In the genomic region with DNA sequence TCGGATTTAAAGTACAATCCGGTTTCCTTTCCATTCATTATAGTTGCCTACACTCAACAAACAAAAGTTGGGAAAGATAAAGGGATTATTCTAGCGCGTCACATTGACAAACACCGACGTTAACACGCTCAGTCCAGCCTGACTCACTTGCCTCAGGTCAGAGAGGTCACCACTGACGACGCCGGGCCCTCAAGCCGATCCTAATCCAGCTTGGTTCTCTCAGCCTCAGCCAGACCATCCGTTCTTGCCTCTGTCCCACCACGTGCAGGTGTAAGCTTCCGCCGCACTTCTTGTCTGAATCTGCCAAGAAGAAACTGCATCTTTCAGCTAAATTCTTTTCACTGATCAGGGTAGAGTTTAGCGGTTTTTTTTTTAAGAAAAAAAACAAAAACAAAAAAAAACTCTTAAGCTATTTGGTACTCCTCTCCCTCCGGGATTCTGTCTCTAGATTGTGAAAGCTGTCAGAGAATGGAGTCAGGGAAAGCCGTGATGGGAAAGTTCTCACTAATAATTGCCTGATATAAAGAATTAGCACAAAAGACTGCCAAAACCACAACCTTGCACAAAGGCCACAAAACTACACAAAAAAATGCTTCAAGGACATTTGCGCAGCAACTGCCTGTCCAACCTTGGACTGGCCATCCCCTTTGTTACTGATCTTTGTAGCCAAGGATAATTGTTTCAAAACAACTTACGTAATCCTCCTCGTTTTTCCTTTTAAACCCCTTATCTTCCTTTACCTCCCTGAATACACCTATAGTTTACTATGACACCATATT, we compare ENCODE assay signal across 8 cellular contexts. TPM values are rescaled to one million over a fixed set of nuclear protein-coding genes. Genes with fewer than 3 reads are reported as not detected.
A peak's percentile ranks its signal among the peaks of the same experiment; 100 is the strongest.
DNase-seq lines count a peak whose midpoint lies in the region; ATAC-seq and TF ChIP-seq lines count a peak whose summit lies in the region.

No MANE protein-coding gene starts in this region.

- CTCF ChIA-PET in Calu3 (lab: Charles Lee) = interaction anchor here (0.7 to 0.9 kb wide), 3 partner anchors 12 to 63 kb away, joined by 4 read pairs; a partner anchor contains a TSS

- peak; percentile 32 for ATAC-seq in activated T-helper 17 cell treated with anti-CD3 and anti-CD28 coated beads, Interleukin-2, amount 50 U/mL, for 72 hours (replicated peaks)
- ATAC-seq in HG03520 (IDR thresholded peaks at IDR 0.05; ENCODE audit: unreplicated experiment) (no peak), HG03045 (IDR thresholded peaks at IDR 0.05; ENCODE audit: unreplicated experiment) (no peak)

- DNase-seq in Calu3 (peak; percentile 55), M059J (ENCODE audit: low read depth) (peak; percentile 84), glutamatergic neuron (peak; percentile 70), nucleus accumbens (lab: John Stamatoyannopoulos, UW) (peak in 34 of 56 donors; percentile 4 to 62 (median 28)), NOMO-1 (lab: John Stamatoyannopoulos, UW; ENCODE audit: unreplicated experiment in 2 of 2) (no peak)

- H3K27me3 Mint-ChIP-seq in Calu3 (ENCODE audit: unreplicated experiment) = no peaks in the 10 kb centered on the region
- no peaks in the 10 kb centered on the region for H3K27me3 Mint-ChIP-seq in activated T-helper 17 cell treated with anti-CD3 and anti-CD28 coated beads, Interleukin-2, amount 50 U/mL, for 72 hours
- H3K27me3 Mint-ChIP-seq in glutamatergic neuron (ENCODE audit: unreplicated experiment) = peaks cover 11% of the 10 kb centered on the region

- H3K4me1 Mint-ChIP-seq in Calu3 (ENCODE audit: low read depth, unreplicated experiment) = peaks cover 24% of the 10 kb centered on the region
- peaks cover 10% of the 10 kb centered on the region for H3K4me1 Mint-ChIP-seq in activated T-helper 17 cell treated with anti-CD3 and anti-CD28 coated beads, Interleukin-2, amount 50 U/mL, for 72 hours
- H3K4me1 Mint-ChIP-seq in glutamatergic neuron (ENCODE audit: low read depth, unreplicated experiment) = peaks cover 5% of the 10 kb centered on the region

- H3K9me3 Mint-ChIP-seq in Calu3 (ENCODE audit: low read depth, unreplicated experiment) (no peaks in the 10 kb centered on the region), glutamatergic neuron (ENCODE audit: unreplicated experiment) (peaks cover 14% of the 10 kb centered on the region)
- no peaks in the 10 kb centered on the region for H3K9me3 Mint-ChIP-seq in activated T-helper 17 cell treated with anti-CD3 and anti-CD28 coated beads, Interleukin-2, amount 50 U/mL, for 72 hours

- TF ChIP-seq CTCF in Calu3 (IDR thresholded peaks at IDR 0.05; ENCODE audit: unreplicated experiment) (no peak), glutamatergic neuron (IDR thresholded peaks at IDR 0.05; ENCODE audit: partially characterized antibody, unreplicated experiment) (no peak)

- peaks cover 33% of the 10 kb centered on the region for H3K36me3 Mint-ChIP-seq in Calu3 (ENCODE audit: insufficient read depth, unreplicated experiment)
- peaks cover 12% of the 10 kb centered on the region for H3K36me3 Mint-ChIP-seq in activated T-helper 17 cell treated with anti-CD3 and anti-CD28 coated beads, Interleukin-2, amount 50 U/mL, for 72 hours (ENCODE audit: low read depth)
- H3K36me3 Mint-ChIP-seq in glutamatergic neuron (ENCODE audit: unreplicated experiment) = no peaks in the 10 kb centered on the region

- BruUV-seq in Calu3 (replicated peaks; lab: Mats Ljungman, UMichigan) = TSS peak; percentile 60

- intact Hi-C loops in Calu3 (cut with micrococcal nuclease; ENCODE audit: unreplicated experiment) = no loop called here

- H3K27ac Mint-ChIP-seq in Calu3 (ENCODE audit: unreplicated experiment) = peak overlapping the region; percentile 65
- peak overlapping the region; percentile 23 for H3K27ac Mint-ChIP-seq in activated T-helper 17 cell treated with anti-CD3 and anti-CD28 coated beads, Interleukin-2, amount 50 U/mL, for 72 hours
- H3K27ac Mint-ChIP-seq in glutamatergic neuron (ENCODE audit: unreplicated experiment) = peak overlapping the region; percentile 80

- H3K4me3 Mint-ChIP-seq in Calu3 (ENCODE audit: low read depth, unreplicated experiment) (peak overlapping the region; percentile 71), glutamatergic neuron (ENCODE audit: unreplicated experiment) (peak overlapping the region; percentile 89)
- H3K4me3 Mint-ChIP-seq in activated T-helper 17 cell treated with anti-CD3 and anti-CD28 coated beads, Interleukin-2, amount 50 U/mL, for 72 hours = peak overlapping the region; percentile 76

RNA-seq across cellular contexts. Expression of a gene that starts 1.2 kb away (rescaled TPM):
- total RNA-seq in Calu3 (2022) (33.7 and 47.8 TPM in 2 replicates), glutamatergic neuron (ENCODE audit: unreplicated experiment) (21.2 TPM)
- total RNA-seq in M059J (2014; rRNA removed; shearing (Covaris generic)) = 24.6 and 32.7 TPM in 2 replicates
- 10 to 100 TPM; 68.4 to 84.5 TPM for total RNA-seq in activated T-helper 17 cell treated with anti-CD3 and anti-CD28 coated beads, Interleukin-2, amount 50 U/mL, for 72 hours

RNA-seq across cellular contexts. Expression of a gene that starts 23.5 kb away (rescaled TPM):
- 20.9 and 25.0 TPM in 2 replicates for total RNA-seq in Calu3 (2022)
- total RNA-seq in M059J (2014; rRNA removed; shearing (Covaris generic)) = 29.4 and 43.4 TPM in 2 replicates
- total RNA-seq in activated T-helper 17 cell treated with anti-CD3 and anti-CD28 coated beads, Interleukin-2, amount 50 U/mL, for 72 hours = 10 to 100 TPM; 12.0 to 14.6 TPM
- total RNA-seq in glutamatergic neuron (ENCODE audit: unreplicated experiment) = 29.7 TPM

RNA-seq across cellular contexts. Expression of a gene that starts 23.6 kb away (rescaled TPM):
- total RNA-seq in Calu3 (2022) (70.6 and 77.9 TPM in 2 replicates), glutamatergic neuron (ENCODE audit: unreplicated experiment) (64.8 TPM)
- 7.9 and 10.6 TPM in 2 replicates for total RNA-seq in M059J (2014; rRNA removed; shearing (Covaris generic))
- total RNA-seq in activated T-helper 17 cell treated with anti-CD3 and anti-CD28 coated beads, Interleukin-2, amount 50 U/mL, for 72 hours = 10 to 100 TPM; 38.3 to 39.9 TPM

RNA-seq across cellular contexts. Expression of a gene that starts 25.9 kb away (rescaled TPM):
- total RNA-seq in Calu3 (2022) (2.7 and 3.4 TPM in 2 replicates), glutamatergic neuron (ENCODE audit: unreplicated experiment) (1.7 TPM)
- 0.76 and 1.1 TPM in 2 replicates for total RNA-seq in M059J (2014; rRNA removed; shearing (Covaris generic))
- total RNA-seq in activated T-helper 17 cell treated with anti-CD3 and anti-CD28 coated beads, Interleukin-2, amount 50 U/mL, for 72 hours = 1 to 10 TPM; 1.6 to 3.1 TPM

RNA-seq across cellular contexts. Expression of a gene that starts 26.0 kb away (rescaled TPM):
- total RNA-seq in Calu3 (2022) = 16.2 and 22.0 TPM in 2 replicates
- total RNA-seq in M059J (2014; rRNA removed; shearing (Covaris generic)) = 9.1 and 9.5 TPM in 2 replicates
- 10 to 100 TPM; 25.5 to 28.3 TPM for total RNA-seq in activated T-helper 17 cell treated with anti-CD3 and anti-CD28 coated beads, Interleukin-2, amount 50 U/mL, for 72 hours
- total RNA-seq in glutamatergic neuron (ENCODE audit: unreplicated experiment) = 15.2 TPM

Comparison
In these comparisons a context has a peak if more than half of its experiments do, and no peak if none do; other contexts are left out.
1. DNase-seq: peak in Calu3 (single experiment), M059J (single experiment), glutamatergic neuron (single experiment) and nucleus accumbens (34 of 56); none in NOMO-1 (0 of 2).
2. H3K27ac Mint-ChIP-seq: peak in every context shown above with its lines; median percentile 80 in glutamatergic neuron; 65 in Calu3; 23 in activated T-helper 17 cell treated with anti-CD3 and anti-CD28 coated beads, Interleukin-2, amount 50 U/mL, for 72 hours.
3. Peak in every context shown above with its lines, with median percentiles within 50 percentile points of each other: H3K4me3 Mint-ChIP-seq.